In the genomic region with DNA sequence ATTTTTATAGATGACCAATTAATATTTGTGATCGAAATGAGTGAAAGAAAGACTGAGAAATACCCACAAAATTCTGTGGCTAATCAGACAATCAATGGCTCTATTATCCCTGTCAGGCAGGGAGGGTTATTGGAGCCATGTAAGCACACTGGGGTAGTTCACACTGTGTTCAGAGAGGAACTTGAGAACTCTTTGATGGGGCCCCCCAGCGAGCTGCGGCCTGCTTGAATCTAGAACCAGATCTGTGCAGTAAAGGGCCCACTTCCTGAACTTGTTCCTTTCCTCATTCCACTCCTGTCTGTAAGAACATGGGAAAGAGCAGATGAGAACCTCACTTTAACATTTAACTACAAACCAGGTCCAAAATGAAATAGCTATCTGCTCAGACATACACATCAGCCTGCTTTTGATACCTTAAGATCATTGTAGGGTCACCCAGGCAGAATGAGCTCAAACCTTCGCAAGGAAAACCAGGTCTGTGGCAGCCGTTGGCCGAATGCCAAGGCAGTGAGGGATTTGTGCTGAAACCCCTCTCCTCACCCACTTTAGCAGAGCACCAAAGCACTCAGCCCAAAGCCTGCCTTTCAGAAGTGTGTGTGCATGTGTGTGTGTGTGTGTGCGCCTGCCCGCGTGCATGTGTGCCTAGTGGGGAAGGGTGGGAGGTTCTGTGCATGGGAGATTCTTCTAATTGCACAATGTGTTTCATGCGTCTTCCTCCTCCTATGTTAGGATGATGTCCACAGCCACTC, we compare ENCODE assay signal across 1 cellular context.
TF ChIP-seq lines count a peak whose summit lies in the region.

No MANE protein-coding gene starts in this region.

TF ChIP-seq in GM23338, 12 proteins besides CTCF, POLR2A, EP300 and RAD21:
- TF ChIP-seq REST (IDR thresholded peaks at IDR 0.05; ENCODE audit: unreplicated experiment): no peak
- TF ChIP-seq POLR2AphosphoS5 (IDR thresholded peaks at IDR 0.05; ENCODE audit: low read depth): no peak
- TF ChIP-seq EZH2 (IDR thresholded peaks at IDR 0.05; ENCODE audit: low read depth, unreplicated experiment): no peak
- TF ChIP-seq, protein P1, sequence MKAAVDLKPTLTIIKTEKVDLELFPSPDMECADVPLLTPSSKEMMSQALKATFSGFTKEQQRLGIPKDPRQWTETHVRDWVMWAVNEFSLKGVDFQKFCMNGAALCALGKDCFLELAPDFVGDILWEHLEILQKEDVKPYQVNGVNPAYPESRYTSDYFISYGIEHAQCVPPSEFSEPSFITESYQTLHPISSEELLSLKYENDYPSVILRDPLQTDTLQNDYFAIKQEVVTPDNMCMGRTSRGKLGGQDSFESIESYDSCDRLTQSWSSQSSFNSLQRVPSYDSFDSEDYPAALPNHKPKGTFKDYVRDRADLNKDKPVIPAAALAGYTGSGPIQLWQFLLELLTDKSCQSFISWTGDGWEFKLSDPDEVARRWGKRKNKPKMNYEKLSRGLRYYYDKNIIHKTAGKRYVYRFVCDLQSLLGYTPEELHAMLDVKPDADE (IDR thresholded peaks at IDR 0.05): no peak
- TF ChIP-seq JUNB (IDR thresholded peaks at IDR 0.05; ENCODE audit: unreplicated experiment): no peak
- no peak for TF ChIP-seq EZH2phosphoT487 (IDR thresholded peaks at IDR 0.05; ENCODE audit: unreplicated experiment)
- TF ChIP-seq STAT1 (IDR thresholded peaks at IDR 0.05; ENCODE audit: unreplicated experiment): no peak
- TF ChIP-seq ZNF114 (CRISPR knock-in tag; IDR thresholded peaks at IDR 0.05): no peak
- TF ChIP-seq NANOG (IDR thresholded peaks at IDR 0.05; ENCODE audit: borderline replicate concordance): no peak
- no peak for TF ChIP-seq ZNF331 (CRISPR knock-in tag; IDR thresholded peaks at IDR 0.05; ENCODE audit: low read depth)
- TF ChIP-seq ZNF462 (CRISPR knock-in tag; IDR thresholded peaks at IDR 0.05): no peak
- no peak for TF ChIP-seq CREB1 (CRISPR knock-in tag; IDR thresholded peaks at IDR 0.05; ENCODE audit: low read depth)
